12 cellular contexts compared by ENCODE assay signal in the genomic region with DNA sequence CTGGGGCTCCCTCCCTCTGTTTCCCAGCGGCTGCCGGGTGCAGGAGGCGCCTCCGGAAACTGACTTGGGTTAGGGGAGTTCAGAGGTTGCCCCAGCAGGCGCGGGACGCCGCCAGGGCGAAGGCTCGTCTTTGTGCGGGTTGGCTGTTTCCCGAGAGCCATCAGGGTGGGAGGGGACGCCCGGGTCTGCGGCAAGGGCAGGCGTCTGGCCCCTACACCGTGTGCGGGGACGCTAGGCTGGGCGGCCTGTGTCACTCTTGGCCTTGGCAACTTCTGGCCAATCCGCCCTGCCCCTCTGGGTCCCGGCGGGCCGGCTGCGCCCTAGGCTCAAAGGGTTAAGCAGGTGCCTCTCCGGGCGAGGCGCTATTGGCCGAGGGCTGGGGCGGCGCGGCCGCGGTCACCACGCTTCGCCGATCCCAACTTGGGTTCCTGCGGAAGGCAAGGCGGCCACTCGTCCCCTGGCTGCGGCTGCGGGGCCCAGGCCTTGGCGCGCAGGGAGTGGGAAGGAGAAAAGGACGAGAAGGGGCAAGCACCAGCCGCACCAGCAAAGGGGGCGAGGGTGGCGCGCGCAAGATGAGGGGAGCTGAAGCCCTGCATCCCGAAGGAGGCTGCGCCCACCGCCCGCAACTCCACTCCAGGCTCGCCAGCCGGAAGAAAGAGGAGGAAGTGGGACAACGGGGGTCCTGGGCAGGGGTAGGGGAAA. TPM values are rescaled to one million over a fixed set of nuclear protein-coding genes. Genes with fewer than 3 reads are reported as not detected.
A peak's percentile ranks its signal among the peaks of the same experiment; 100 is the strongest.
DNase-seq lines count a peak whose midpoint lies in the region; ATAC-seq and TF ChIP-seq lines count a peak whose summit lies in the region.
"Had no signal": no experiment of that assay in that cellular context is flagged by ENCODE, and none has a peak within 500 bp of the region (broad histone marks: within the 10 kb centered on the region; RNA-seq: fewer than 3 reads in every experiment).

No MANE protein-coding gene starts in this region.

- H3K4me3 Mint-ChIP-seq in glutamatergic neuron (ENCODE audit: unreplicated experiment): peak overlapping the region; percentile 95
- peak overlapping the region; percentile 91 for H3K4me3 Mint-ChIP-seq in nephron progenitor cell

- H3K27me3 ChIP-seq in upper lobe of right lung: peaks cover 65% of the 10 kb centered on the region

- no peaks in the 10 kb centered on the region for H3K9me3 ChIP-seq in upper lobe of right lung

- H3K36me3 Mint-ChIP-seq in glutamatergic neuron (ENCODE audit: unreplicated experiment) (no peaks in the 10 kb centered on the region), nephron progenitor cell (ENCODE audit: low read depth) (no peaks in the 10 kb centered on the region)

- H3K9me3 Mint-ChIP-seq in glutamatergic neuron (ENCODE audit: unreplicated experiment): peaks cover 7% of the 10 kb centered on the region
- H3K9me3 Mint-ChIP-seq in nephron progenitor cell: no peaks in the 10 kb centered on the region

- intact Hi-C loops in upper lobe of right lung (cut with DNase I): no loop called here

- DNase-seq in DMS53 (lab: John Stamatoyannopoulos, UW) (peak; percentile 44), DMS53 treated with DMSO at 0.1 percent for 48 hours (lab: John Stamatoyannopoulos, UW; ENCODE audit: unreplicated experiment) (no peak), glutamatergic neuron (peak; percentile 54), nephron progenitor cell (peak; percentile 61), upper lobe of right lung (peak; percentile 54)
- DNase-seq: 8988T; activated naive CD4-positive, alpha-beta T cell treated with anti-CD3 and anti-CD28 coated beads, Interleukin-2, amount 50 U/mL, for 16 hours had no signal

- H3K4me1 Mint-ChIP-seq in glutamatergic neuron (ENCODE audit: low read depth, unreplicated experiment): peaks cover 6% of the 10 kb centered on the region
- H3K4me1 Mint-ChIP-seq in nephron progenitor cell: peaks cover 33% of the 10 kb centered on the region

- no peak overlapping the region for H3K27ac Mint-ChIP-seq in glutamatergic neuron (ENCODE audit: unreplicated experiment)
- H3K27ac Mint-ChIP-seq in nephron progenitor cell: no peak overlapping the region

- no peak overlapping the region for H3K27ac ChIP-seq in upper lobe of right lung
- H3K27ac ChIP-seq: SK-N-MC had no signal

- H3K27me3 Mint-ChIP-seq in glutamatergic neuron (ENCODE audit: unreplicated experiment): peaks cover 25% of the 10 kb centered on the region
- H3K27me3 Mint-ChIP-seq in nephron progenitor cell (ENCODE audit: low read depth, poor library complexity): peaks cover 91% of the 10 kb centered on the region

- ATAC-seq in upper lobe of right lung: peak; percentile 27
- no peak for ATAC-seq in GM18502 (IDR thresholded peaks at IDR 0.05; ENCODE audit: poor library complexity, unreplicated experiment)
- ATAC-seq in activated CD4-positive, CD25-positive, alpha-beta regulatory T cell treated with anti-CD3 and anti-CD28 coated beads, Interleukin-2, amount 50 U/mL, for 24 hours: no peak
- no peak for ATAC-seq in HG03439 (IDR thresholded peaks at IDR 0.05; ENCODE audit: unreplicated experiment)

- H3K4me1 ChIP-seq in upper lobe of right lung: peaks cover 18% of the 10 kb centered on the region

- no peaks in the 10 kb centered on the region for H3K36me3 ChIP-seq in upper lobe of right lung

- TF ChIP-seq CTCF in glutamatergic neuron (IDR thresholded peaks at IDR 0.05; ENCODE audit: partially characterized antibody, unreplicated experiment): no peak
- no peak for TF ChIP-seq CTCF in nephron progenitor cell (IDR thresholded peaks at IDR 0.05)
- no peak for TF ChIP-seq CTCF in upper lobe of right lung (IDR thresholded peaks at IDR 0.05)

- peak overlapping the region; percentile 31 for H3K4me3 ChIP-seq in upper lobe of right lung

RNA-seq across cellular contexts. Expression of a gene that starts 5.6 kb away (rescaled TPM):
- total RNA-seq in glutamatergic neuron (ENCODE audit: unreplicated experiment) (2.4 TPM), upper lobe of right lung (1.2 TPM)
- total RNA-seq: mononuclear cell had no signal
